ENCODE assay signal across 11 cellular contexts in genomic region chr11:8384199-8384821, GRCh38.
DNase-seq lines count a peak whose midpoint lies in the region; ATAC-seq, FAIRE-seq and TF ChIP-seq lines count a peak whose summit lies in the region.
"Had no signal": no experiment of that assay in that cellular context is flagged by ENCODE, and none has a peak within 500 bp of the region (broad histone marks: within the 10 kb centered on the region; RNA-seq: fewer than 3 reads in every experiment).

No MANE protein-coding gene starts in this region.

- 37% methylated on average over 17 of the region's 19 CpGs for WGBS in mesenchymal stem cell

- H2AK5ac ChIP-seq in mesenchymal stem cell (ENCODE audit: low read length, severe bottlenecking) = no peak overlapping the region

- H3K14ac ChIP-seq in mesenchymal stem cell (ENCODE audit: low read length in 2 of 2) = no peak overlapping the region

- H3K27me3 ChIP-seq in HAP-1 (ENCODE audit: low read depth) (no peaks in the 10 kb centered on the region), astrocyte (ENCODE audit: insufficient read depth, low read length) (no peaks in the 10 kb centered on the region), mesenchymal stem cell (ENCODE audit: control insufficient read depth in 1 of 2, insufficient read depth in 1 of 2, low read length in 2 of 2) (peaks cover 0 to 18% of the 10 kb centered on the region in 2 experiments)
- H3K27me3 ChIP-seq: BLaER1 treated with 17β-estradiol and CSF1 and Interleukin-3, amounts not matched to agents 10 nM and 100 nM had no signal

- H2BK120ac ChIP-seq in mesenchymal stem cell (ENCODE audit: low read depth, low read length) = no peak overlapping the region

- no peak overlapping the region for H4K8ac ChIP-seq in mesenchymal stem cell (ENCODE audit: low read length)

- H3K4me2 ChIP-seq in astrocyte (ENCODE audit: low read length) = no peak overlapping the region
- no peak overlapping the region for H3K4me2 ChIP-seq in mesenchymal stem cell (ENCODE audit: low read length, poor library complexity, severe bottlenecking)
- H3K4me2 ChIP-seq: BLaER1 treated with 17β-estradiol and CSF1 and Interleukin-3, amounts not matched to agents 10 nM and 100 nM had no signal

- H4K20me1 ChIP-seq in astrocyte (ENCODE audit: insufficient read depth, low read length) = no peaks in the 10 kb centered on the region
- H4K20me1 ChIP-seq: BLaER1 treated with 17β-estradiol and CSF1 and Interleukin-3, amounts not matched to agents 10 nM and 100 nM had no signal

- no peak overlapping the region for H2BK5ac ChIP-seq in mesenchymal stem cell (ENCODE audit: low read depth, low read length, poor library complexity, severe bottlenecking)

- no peaks in the 10 kb centered on the region for H3K9me3 Mint-ChIP-seq in astrocyte (ENCODE audit: unreplicated experiment)
- H3K9me3 Mint-ChIP-seq: activated CD4-positive, alpha-beta memory T cell treated with anti-CD3 and anti-CD28 coated beads for 36 hours had no signal

- H2BK12ac ChIP-seq in mesenchymal stem cell (ENCODE audit: low read length in 2 of 2) = no peak overlapping the region

- no peaks in the 10 kb centered on the region for H3K9me3 ChIP-seq in HAP-1
- no peaks in the 10 kb centered on the region for H3K9me3 ChIP-seq in astrocyte (ENCODE audit: insufficient read depth, low read depth, low read length)
- no peaks in the 10 kb centered on the region for H3K9me3 ChIP-seq in mesenchymal stem cell (ENCODE audit: control insufficient read depth, low read length)
- H3K9me3 ChIP-seq: BLaER1 treated with 17β-estradiol and CSF1 and Interleukin-3, amounts not matched to agents 10 nM and 100 nM had no signal

- H3K27ac Mint-ChIP-seq in astrocyte (ENCODE audit: unreplicated experiment) = no peak overlapping the region
- H3K27ac Mint-ChIP-seq: activated CD4-positive, alpha-beta memory T cell treated with anti-CD3 and anti-CD28 coated beads for 36 hours had no signal

- H3K36me3 ChIP-seq in HAP-1 (replicated peaks) = no peaks in the 10 kb centered on the region
- no peaks in the 10 kb centered on the region for H3K36me3 ChIP-seq in astrocyte (ENCODE audit: insufficient read depth, low read length)
- no peaks in the 10 kb centered on the region for H3K36me3 ChIP-seq in mesenchymal stem cell (ENCODE audit: control insufficient read depth in 1 of 2, insufficient read depth in 2 of 2, low read depth in 1 of 2, low read length in 2 of 2)
- H3K36me3 ChIP-seq: BLaER1 treated with 17β-estradiol and CSF1 and Interleukin-3, amounts not matched to agents 10 nM and 100 nM had no signal

- in situ Hi-C loops in ACHN (cut with HindIII; ENCODE audit: low pct_ligation_motif_present, low pct_unique_long_range_greater_than_20kb, low sequenced_read_pairs) = no loop called here
- in situ Hi-C loops in HAP-1 (cut with MboI; ENCODE audit: low sequenced_read_pairs) = no loop called here

- H3K4me1 ChIP-seq in HAP-1 (no peaks in the 10 kb centered on the region), astrocyte (ENCODE audit: insufficient read depth, low read length) (peaks cover 5% of the 10 kb centered on the region), mesenchymal stem cell (ENCODE audit: control insufficient read depth, insufficient read depth, low read depth, low read length) (peaks cover 6% of the 10 kb centered on the region)
- H3K4me1 ChIP-seq: BLaER1 treated with 17β-estradiol and CSF1 and Interleukin-3, amounts not matched to agents 10 nM and 100 nM had no signal

- H3K4me1 Mint-ChIP-seq in astrocyte (ENCODE audit: low read depth, unreplicated experiment) = peaks cover 21% of the 10 kb centered on the region

- no peak overlapping the region for H3K27ac ChIP-seq in astrocyte (ENCODE audit: low read depth, low read length)
- no peak overlapping the region for H3K27ac ChIP-seq in mesenchymal stem cell (ENCODE audit: low read length, poor library complexity, severe bottlenecking)
- H3K27ac ChIP-seq: BLaER1 treated with 17β-estradiol and CSF1 and Interleukin-3, amounts not matched to agents 10 nM and 100 nM had no signal

- H3K79me2 ChIP-seq in astrocyte (ENCODE audit: insufficient read depth, low read length) = no peaks in the 10 kb centered on the region

- H3K4me3 ChIP-seq in HAP-1 (no peak overlapping the region), astrocyte (ENCODE audit: insufficient read depth, low read depth, low read length) (no peak overlapping the region), mesenchymal stem cell (ENCODE audit: insufficient read depth in 1 of 2, low read depth in 1 of 2, low read length in 2 of 2) (peak overlapping the region in 1 of 2 experiments; percentile 40)
- H3K4me3 ChIP-seq: BLaER1 treated with 17β-estradiol and CSF1 and Interleukin-3, amounts not matched to agents 10 nM and 100 nM had no signal

- FAIRE-seq in astrocyte (lab: Jason Lieb, UNC) = no peak
- no peak for FAIRE-seq in H54 (lab: Jason Lieb, UNC)
- FAIRE-seq: urothelium cell line had no signal

- no peaks in the 10 kb centered on the region for H3K27me3 Mint-ChIP-seq in astrocyte (ENCODE audit: low read depth, unreplicated experiment)

- no peak for TF ChIP-seq CTCF in astrocyte (IDR thresholded peaks at IDR 0.05; ENCODE audit: insufficient read depth, low read depth, low read length)

- H3K4me3 Mint-ChIP-seq in astrocyte (ENCODE audit: unreplicated experiment) = no peak overlapping the region
- H3K4me3 Mint-ChIP-seq: activated CD4-positive, alpha-beta memory T cell treated with anti-CD3 and anti-CD28 coated beads for 36 hours had no signal

- ATAC-seq in GM21360 (IDR thresholded peaks at IDR 0.05; ENCODE audit: unreplicated experiment) (no peak), HG03565 (IDR thresholded peaks at IDR 0.05; ENCODE audit: unreplicated experiment) (no peak)

- peaks cover 3% of the 10 kb centered on the region for H3K36me3 Mint-ChIP-seq in astrocyte (ENCODE audit: low read depth, unreplicated experiment)
- H3K36me3 Mint-ChIP-seq: activated CD4-positive, alpha-beta memory T cell treated with anti-CD3 and anti-CD28 coated beads for 36 hours had no signal

- no peak for TF ChIP-seq POLR2A in H54 (IDR thresholded peaks at IDR 0.05; ENCODE audit: low read depth, low read length)

- H2AFZ ChIP-seq in astrocyte (ENCODE audit: low read depth, low read length) (no peak overlapping the region), mesenchymal stem cell (ENCODE audit: low read depth, low read length) (no peak overlapping the region)

- H3K9ac ChIP-seq in astrocyte (ENCODE audit: low read length) (no peak overlapping the region), mesenchymal stem cell (ENCODE audit: low read length) (peak overlapping the region; percentile 59)
- H3K9ac ChIP-seq: BLaER1 treated with 17β-estradiol and CSF1 and Interleukin-3, amounts not matched to agents 10 nM and 100 nM had no signal

- no peaks in the 10 kb centered on the region for H3K79me1 ChIP-seq in mesenchymal stem cell (replicated peaks; ENCODE audit: low read length, poor library complexity, severe bottlenecking)

- no peak overlapping the region for H3K23ac ChIP-seq in mesenchymal stem cell (ENCODE audit: low read length in 2 of 2)

- DNase-seq in ACHN = peak; percentile 89
- DNase-seq in HAP-1 (ENCODE audit: low spot score in 2 of 2) = peak; percentile 11 to 61
- peak; percentile 17 for DNase-seq in astrocyte (ENCODE audit: low read depth)
- peak; percentile 75 for DNase-seq in mesenchymal stem cell
- DNase-seq in NCI-H1048 (lab: John Stamatoyannopoulos, UW) = no peak
- no peak for DNase-seq in H54 (ENCODE audit: insufficient read length, low spot score)
- DNase-seq: activated CD4-positive, alpha-beta memory T cell treated with anti-CD3 and anti-CD28 coated beads for 36 hours had no signal

- no peak overlapping the region for H4K91ac ChIP-seq in mesenchymal stem cell (ENCODE audit: low read length)

- no peak overlapping the region for H3K4ac ChIP-seq in mesenchymal stem cell (ENCODE audit: low read depth in 1 of 2, low read length in 2 of 2)

- H3K18ac ChIP-seq in mesenchymal stem cell (ENCODE audit: low read depth in 1 of 2, low read length in 2 of 2) = peak overlapping the region in 1 of 2 experiments; percentile 42

- no peak overlapping the region for H2BK15ac ChIP-seq in mesenchymal stem cell (ENCODE audit: low read depth, poor library complexity, severe bottlenecking)

Comparison
In these comparisons a context has a peak if more than half of its experiments do, and no peak if none do; other contexts are left out.
1. DNase-seq: peak in ACHN (single experiment), HAP-1 (2 of 2), astrocyte (single experiment) and mesenchymal stem cell (single experiment); none in NCI-H1048 (single experiment) and H54 (single experiment).